1 cellular context compared by ENCODE assay signal in the genomic region with DNA sequence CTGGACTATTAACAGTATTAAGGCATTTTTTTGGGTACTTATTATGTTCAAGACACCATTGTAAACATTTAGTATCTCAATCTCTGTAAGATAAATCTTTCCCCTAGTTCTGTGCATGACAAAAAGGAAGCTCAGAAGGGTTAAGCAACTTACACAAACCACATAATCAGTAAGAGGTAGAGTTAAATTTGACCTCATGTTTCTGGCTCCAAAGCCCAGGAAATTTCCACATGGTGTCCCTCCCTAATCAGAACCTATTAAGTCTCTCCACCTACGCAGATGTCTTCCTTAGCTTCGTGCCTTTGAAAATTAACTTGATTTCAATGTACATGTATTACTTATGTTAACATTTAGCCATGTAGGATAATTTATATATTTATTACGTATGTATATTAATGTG.
TF ChIP-seq lines count a peak whose summit lies in the region.

No MANE protein-coding gene starts in this region.

TF ChIP-seq in GM12878, 131 proteins besides CTCF, POLR2A, EP300 and RAD21 (continued from another document):
- TF ChIP-seq SP1 (IDR thresholded peaks at IDR 0.05; ENCODE audit: low read depth, low read length), result no peak
- no peak for TF ChIP-seq KDM1A (IDR thresholded peaks at IDR 0.05; ENCODE audit: borderline replicate concordance)
- no peak for TF ChIP-seq MXI1 (IDR thresholded peaks at IDR 0.05; ENCODE audit: low read depth, low read length)
- TF ChIP-seq ASH2L (IDR thresholded peaks at IDR 0.05; ENCODE audit: borderline replicate concordance, low read depth), result no peak
- no peak for TF ChIP-seq ZNF24 (IDR thresholded peaks at IDR 0.05)
- no peak for TF ChIP-seq RFX5 (IDR thresholded peaks at IDR 0.05; ENCODE audit: low read depth, low read length)
- TF ChIP-seq, protein P1, sequence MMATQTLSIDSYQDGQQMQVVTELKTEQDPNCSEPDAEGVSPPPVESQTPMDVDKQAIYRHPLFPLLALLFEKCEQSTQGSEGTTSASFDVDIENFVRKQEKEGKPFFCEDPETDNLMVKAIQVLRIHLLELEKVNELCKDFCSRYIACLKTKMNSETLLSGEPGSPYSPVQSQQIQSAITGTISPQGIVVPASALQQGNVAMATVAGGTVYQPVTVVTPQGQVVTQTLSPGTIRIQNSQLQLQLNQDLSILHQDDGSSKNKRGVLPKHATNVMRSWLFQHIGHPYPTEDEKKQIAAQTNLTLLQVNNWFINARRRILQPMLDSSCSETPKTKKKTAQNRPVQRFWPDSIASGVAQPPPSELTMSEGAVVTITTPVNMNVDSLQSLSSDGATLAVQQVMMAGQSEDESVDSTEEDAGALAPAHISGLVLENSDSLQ (IDR thresholded peaks at IDR 0.05), result no peak
- TF ChIP-seq IKZF1 (conservative IDR thresholded peaks at IDR 0.05), result no peak
- no peak for TF ChIP-seq TBL1XR1 (IDR thresholded peaks at IDR 0.05; ENCODE audit: low read depth, low read length)
- no peak for TF ChIP-seq FOXK2 (IDR thresholded peaks at IDR 0.05)
- TF ChIP-seq, protein P2, sequence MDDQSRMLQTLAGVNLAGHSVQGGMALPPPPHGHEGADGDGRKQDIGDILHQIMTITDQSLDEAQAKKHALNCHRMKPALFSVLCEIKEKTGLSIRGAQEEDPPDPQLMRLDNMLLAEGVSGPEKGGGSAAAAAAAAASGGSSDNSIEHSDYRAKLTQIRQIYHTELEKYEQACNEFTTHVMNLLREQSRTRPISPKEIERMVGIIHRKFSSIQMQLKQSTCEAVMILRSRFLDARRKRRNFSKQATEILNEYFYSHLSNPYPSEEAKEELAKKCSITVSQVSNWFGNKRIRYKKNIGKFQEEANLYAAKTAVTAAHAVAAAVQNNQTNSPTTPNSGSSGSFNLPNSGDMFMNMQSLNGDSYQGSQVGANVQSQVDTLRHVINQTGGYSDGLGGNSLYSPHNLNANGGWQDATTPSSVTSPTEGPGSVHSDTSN (IDR thresholded peaks at IDR 0.05; ENCODE audit: insufficient replicate concordance, low read depth, low read length), result no peak
- TF ChIP-seq TARDBP (IDR thresholded peaks at IDR 0.05; ENCODE audit: borderline replicate concordance), result no peak
